ENCODE assay signal across 12 cellular contexts in genomic region chr21:45593162-45594022, GRCh38. TPM values are rescaled to one million over a fixed set of nuclear protein-coding genes. Genes with fewer than 3 reads are reported as not detected.
DNase-seq lines count a peak whose midpoint lies in the region; ATAC-seq, FAIRE-seq and TF ChIP-seq lines count a peak whose summit lies in the region.
"Had no signal": no experiment of that assay in that cellular context is flagged by ENCODE, and none has a peak within 500 bp of the region (broad histone marks: within the 10 kb centered on the region; RNA-seq: fewer than 3 reads in every experiment).

No MANE protein-coding gene starts in this region.

- peak overlapping the region; percentile 35; the same call in 1 of the 2 replicates for H3K9ac ChIP-seq in Karpas-422 (ENCODE audit: low read length)
- H3K9ac ChIP-seq: parathyroid adenoma had no signal

- H3K27me3 Mint-ChIP-seq in activated CD8-positive, alpha-beta T cell treated with anti-CD3 and anti-CD28 coated beads for 36 hours = peaks cover 5% of the 10 kb centered on the region

- peak; percentile 66 for DNase-seq in activated effector memory CD4-positive, alpha-beta T cell treated with anti-CD3 and anti-CD28 coated beads, Interleukin-2, amount 50 U/mL, for 16 hours
- DNase-seq in activated effector memory CD4-positive, alpha-beta T cell treated with Interleukin-2 at 50 U/mL for 16 hours = no peak
- peak; percentile 50 for DNase-seq in Karpas-422
- DNase-seq in activated CD8-positive, alpha-beta T cell treated with anti-CD3 and anti-CD28 coated beads for 36 hours = no peak
- peak; percentile 31 for DNase-seq in testis
- no peak for DNase-seq in GM12892 (ENCODE audit: insufficient read length)
- DNase-seq in RPMI8226 = no peak
- DNase-seq: NCI-H524 had no signal

- no peaks in the 10 kb centered on the region for H3K36me3 Mint-ChIP-seq in activated CD8-positive, alpha-beta T cell treated with anti-CD3 and anti-CD28 coated beads for 36 hours (ENCODE audit: low read depth)
- H3K36me3 Mint-ChIP-seq: memory B cell had no signal

- H3K9me2 ChIP-seq in Karpas-422 (replicated peaks; ENCODE audit: insufficient read depth, low read length) = no peaks in the 10 kb centered on the region

- POLR2A ChIA-PET in activated CD8-positive, alpha-beta T cell treated with anti-CD3 and anti-CD28 coated beads for 36 hours (lab: Charles Lee) = interaction anchor here (1.1 to 2.0 kb wide), 3 partner anchors 37 to 175 kb away, joined by 3 to 8 read pairs (median 6); no protein-coding TSS in a partner anchor

- H3K79me2 ChIP-seq in Karpas-422 (ENCODE audit: low read length) = no peaks in the 10 kb centered on the region
- H3K79me2 ChIP-seq: parathyroid adenoma had no signal

- intact Hi-C loops in activated CD8-positive, alpha-beta T cell treated with anti-CD3 and anti-CD28 coated beads for 36 hours (cut with micrococcal nuclease) = no loop called here
- intact Hi-C loops in testis (cut with DNase I; ENCODE audit: low total_unique reads) = loop anchor here (5.0 kb wide), 1 partner anchor 36 kb away; no protein-coding TSS in a partner anchor

- TF ChIP-seq CTCF in activated CD8-positive, alpha-beta T cell treated with anti-CD3 and anti-CD28 coated beads for 36 hours (IDR thresholded peaks at IDR 0.05) = no peak
- no peak for TF ChIP-seq CTCF in testis (IDR thresholded peaks at IDR 0.05)

- H3K4me2 ChIP-seq in Karpas-422 (ENCODE audit: low read depth, low read length, poor library complexity, severe bottlenecking) = peak overlapping the region; percentile 55

- H3K27ac Mint-ChIP-seq in activated CD8-positive, alpha-beta T cell treated with anti-CD3 and anti-CD28 coated beads for 36 hours = peak overlapping the region; percentile 87
- H3K27ac Mint-ChIP-seq: memory B cell had no signal

- peak overlapping the region; percentile 35 for H2AFZ ChIP-seq in Karpas-422 (ENCODE audit: low read length)
- H2AFZ ChIP-seq: parathyroid adenoma had no signal

- H3K4me1 Mint-ChIP-seq in activated CD8-positive, alpha-beta T cell treated with anti-CD3 and anti-CD28 coated beads for 36 hours (ENCODE audit: low read depth) = peaks cover 27% of the 10 kb centered on the region

- H3K36me3 ChIP-seq in Karpas-422 (ENCODE audit: insufficient read depth, low read length) (no peaks in the 10 kb centered on the region), testis (ENCODE audit: low read depth, missing control alignments) (no peaks in the 10 kb centered on the region)
- H3K36me3 ChIP-seq: SJSA1 had no signal

- H4K20me1 ChIP-seq in Karpas-422 (ENCODE audit: insufficient read depth, low read depth, low read length) = no peaks in the 10 kb centered on the region

- TF ChIP-seq POLR2A in testis (IDR thresholded peaks at IDR 0.05) = no peak
- no peak for TF ChIP-seq POLR2A in GM12892 (IDR thresholded peaks at IDR 0.05; ENCODE audit: low read depth, low read length)

- H3K27me3 ChIP-seq in Karpas-422 (ENCODE audit: low read length) (no peaks in the 10 kb centered on the region), testis (no peaks in the 10 kb centered on the region)
- H3K27me3 ChIP-seq: SJSA1 had no signal

- CTCF ChIA-PET in activated CD8-positive, alpha-beta T cell treated with anti-CD3 and anti-CD28 coated beads for 36 hours (lab: Charles Lee) = interaction anchor here (0.8 to 1.2 kb wide), 2 partner anchors 19 to 39 kb away, joined by 3 read pairs; no protein-coding TSS in a partner anchor

- H3K27ac ChIP-seq in Karpas-422 (ENCODE audit: low read length) = no peak overlapping the region
- H3K27ac ChIP-seq in testis = no peak overlapping the region
- H3K27ac ChIP-seq: parathyroid adenoma, SJSA1 had no signal

- WGBS in testis, 2 donors = 61 to 70% methylated on average over 26 of the region's 26 CpGs

- H3K4me1 ChIP-seq in Karpas-422 (ENCODE audit: low read length) (peaks cover 23% of the 10 kb centered on the region), testis (no peaks in the 10 kb centered on the region)
- H3K4me1 ChIP-seq: parathyroid adenoma had no signal

- no peak for FAIRE-seq in GM12892 (lab: Jason Lieb, UNC)

- H3K4me3 Mint-ChIP-seq in activated CD8-positive, alpha-beta T cell treated with anti-CD3 and anti-CD28 coated beads for 36 hours = no peak overlapping the region
- H3K4me3 Mint-ChIP-seq: memory B cell had no signal

- H3K4me3 ChIP-seq in Karpas-422 (ENCODE audit: low read length) = peak overlapping the region; percentile 43; the same call in 1 of the 2 replicates
- H3K4me3 ChIP-seq in testis = no peak overlapping the region
- H3K4me3 ChIP-seq: SJSA1 had no signal

- no peaks in the 10 kb centered on the region for H3K9me3 Mint-ChIP-seq in activated CD8-positive, alpha-beta T cell treated with anti-CD3 and anti-CD28 coated beads for 36 hours

- no peaks in the 10 kb centered on the region for H3K9me3 ChIP-seq in Karpas-422 (ENCODE audit: low read length)
- no peaks in the 10 kb centered on the region for H3K9me3 ChIP-seq in testis

- ATAC-seq in activated CD8-positive, alpha-beta T cell treated with anti-CD3 and anti-CD28 coated beads for 36 hours = no peak
- no peak for ATAC-seq in HG03045 (IDR thresholded peaks at IDR 0.05; ENCODE audit: unreplicated experiment)

RNA-seq across cellular contexts. Expression of gene PCBP3, which starts 50.1 kb away (rescaled TPM):
- not detected in 2 replicates for total RNA-seq in Karpas-422 (2014; rRNA removed; shearing (Covaris generic); ENCODE audit: low replicate concordance)
- 1 to 10 TPM; 1.9 to 2.2 TPM for total RNA-seq in activated CD8-positive, alpha-beta T cell treated with anti-CD3 and anti-CD28 coated beads for 36 hours
- total RNA-seq in testis = 10 to 100 TPM; 35.7 to 58.3 TPM
- polyA plus RNA-seq in testis (ENCODE audit: insufficient read depth, low read depth, low replicate concordance) = 38.0 TPM
- 1.8 TPM for polyA plus RNA-seq in GM12892 (2012; ENCODE audit: missing spikeins)

RNA-seq across cellular contexts. Expression of gene SLC19A1, which starts 51.2 kb away (rescaled TPM):
- total RNA-seq in Karpas-422 (2014; rRNA removed; shearing (Covaris generic); ENCODE audit: low replicate concordance) = 4.3 and 7.4 TPM in 2 replicates
- total RNA-seq in activated CD8-positive, alpha-beta T cell treated with anti-CD3 and anti-CD28 coated beads for 36 hours = 10 to 100 TPM; 40.1 to 46.1 TPM
- total RNA-seq in testis = 10 to 100 TPM; 15.7 to 17.4 TPM
- polyA plus RNA-seq in testis (ENCODE audit: insufficient read depth, low read depth, low replicate concordance) = 5.5 TPM
- 5.6 TPM for polyA plus RNA-seq in GM12892 (2012; ENCODE audit: missing spikeins)

Comparison
In these comparisons a context has a peak if more than half of its experiments do, and no peak if none do; other contexts are left out.
1. DNase-seq: peak in activated effector memory CD4-positive, alpha-beta T cell treated with anti-CD3 and anti-CD28 coated beads, Interleukin-2, amount 50 U/mL, for 16 hours (single experiment), Karpas-422 (single experiment) and testis (single experiment); none in activated effector memory CD4-positive, alpha-beta T cell treated with Interleukin-2 at 50 U/mL for 16 hours (single experiment), activated CD8-positive, alpha-beta T cell treated with anti-CD3 and anti-CD28 coated beads for 36 hours (single experiment), GM12892 (single experiment) and RPMI8226 (single experiment).
2. RNA of gene PCBP3, which starts 50.1 kb away (total RNA-seq): 35.7 to 58.3 TPM in testis; 1.9 to 2.2 TPM in activated CD8-positive, alpha-beta T cell treated with anti-CD3 and anti-CD28 coated beads for 36 hours and not detected in Karpas-422; every median in the first group is over 10 times any median in the second.